20 cellular contexts compared by ENCODE assay signal in the genomic region with DNA sequence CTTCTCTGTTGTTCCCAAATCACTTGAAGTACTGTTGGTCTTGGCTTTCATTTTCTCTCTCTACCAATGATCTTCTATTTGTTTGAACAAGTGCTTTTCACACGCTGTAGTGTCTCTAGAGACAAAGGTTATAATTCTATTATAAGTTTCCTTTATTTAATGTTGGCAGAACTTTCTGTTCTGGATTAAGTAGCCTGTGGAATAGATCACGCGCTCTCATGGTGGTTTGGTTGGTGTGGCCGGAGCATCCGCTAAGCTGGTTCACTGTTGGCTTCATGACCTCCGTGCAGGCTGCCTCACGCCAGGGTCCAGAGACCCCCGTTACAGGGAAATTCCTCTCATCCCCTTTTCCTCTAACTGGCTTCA. TPM values are rescaled to one million over a fixed set of nuclear protein-coding genes. Genes with fewer than 3 reads are reported as not detected.
"Had no signal": no experiment of that assay in that cellular context is flagged by ENCODE, and none has a peak within 500 bp of the region (broad histone marks: within the 10 kb centered on the region; RNA-seq: fewer than 3 reads in every experiment).

No MANE protein-coding gene starts in this region.

- H3K9me3 Mint-ChIP-seq: activated naive CD4-positive, alpha-beta T cell treated with anti-CD3 and anti-CD28 coated beads, Interleukin-2, amount 50 U/mL, for 72 hours; stimulated activated memory B cell treated with anti-CD40 and anti-IgM and Interleukin-4, amounts not matched to agents 10 μg/mL and 1 μg/mL and 100 μg/mL, for 72 hours had no signal

- H3K4me3 ChIP-seq: adrenal gland, cardiac muscle cell, dorsolateral prefrontal cortex, SJSA1, uterus had no signal

- H3K4me1 ChIP-seq: adrenal gland, SJSA1, uterus had no signal

- H3K36me3 Mint-ChIP-seq: activated naive CD4-positive, alpha-beta T cell treated with anti-CD3 and anti-CD28 coated beads, Interleukin-2, amount 50 U/mL, for 72 hours had no signal

- H3K27me3 Mint-ChIP-seq: stimulated activated memory B cell treated with anti-CD40 and anti-IgM and Interleukin-4, amounts not matched to agents 10 μg/mL and 1 μg/mL and 100 μg/mL, for 72 hours; T-helper 17 cell had no signal

- H3K4me1 Mint-ChIP-seq: stimulated activated memory B cell treated with anti-CD40 and anti-IgM and Interleukin-4, amounts not matched to agents 10 μg/mL and 1 μg/mL and 100 μg/mL, for 72 hours had no signal

- H3K36me3 ChIP-seq: uterus had no signal

- H3K27ac ChIP-seq: epithelial cell of prostate, SJSA1 had no signal

- H3K27me3 ChIP-seq: adrenal gland, cardiac muscle cell, dorsolateral prefrontal cortex, SJSA1, uterus had no signal

- H3K4me3 Mint-ChIP-seq: stimulated activated memory B cell treated with anti-CD40 and anti-IgM and Interleukin-4, amounts not matched to agents 10 μg/mL and 1 μg/mL and 100 μg/mL, for 72 hours had no signal

- DNase-seq: activated CD4-positive, alpha-beta T cell treated with anti-CD3 and anti-CD28 coated beads, Interleukin-2, amount 50 U/mL, for 48 hours; activated gamma-delta T cell treated with Interleukin-2 at 50 U/mL for 16 hours; adrenal gland; dorsolateral prefrontal cortex; foreskin fibroblast; kidney; occipital lobe; posterior cingulate gyrus; retina; small intestine; stimulated activated CD4-positive, alpha-beta T cell treated with anti-CD3 and anti-CD28 coated beads, Interleukin-4, amount 100 ng/mL, for 24 hours; T-helper 17 cell; uterus had no signal

- H3K9me3 ChIP-seq: adrenal gland, SJSA1, uterus had no signal

- ATAC-seq: activated naive CD4-positive, alpha-beta T cell treated with anti-CD3 and anti-CD28 coated beads, Interleukin-2, amount 50 U/mL, for 72 hours; stimulated activated memory B cell treated with anti-CD40 and anti-IgM and Interleukin-4, amounts not matched to agents 10 μg/mL and 1 μg/mL and 100 μg/mL, for 72 hours; T-helper 17 cell had no signal

- H3K27ac Mint-ChIP-seq: activated naive CD4-positive, alpha-beta T cell treated with anti-CD3 and anti-CD28 coated beads, Interleukin-2, amount 50 U/mL, for 72 hours; stimulated activated memory B cell treated with anti-CD40 and anti-IgM and Interleukin-4, amounts not matched to agents 10 μg/mL and 1 μg/mL and 100 μg/mL, for 72 hours; T-helper 17 cell had no signal

RNA-seq across cellular contexts. Expression of a gene that starts 30.9 kb away (rescaled TPM):
- total RNA-seq: activated naive CD4-positive, alpha-beta T cell treated with anti-CD3 and anti-CD28 coated beads, Interleukin-2, amount 50 U/mL, for 72 hours; adrenal gland; kidney; liver; occipital lobe; SJSA1; T-helper 17 cell had no signal
- polyA plus RNA-seq: neural cell had no signal
